Comparison of ENCODE assay signal across 8 cellular contexts in the genomic region with DNA sequence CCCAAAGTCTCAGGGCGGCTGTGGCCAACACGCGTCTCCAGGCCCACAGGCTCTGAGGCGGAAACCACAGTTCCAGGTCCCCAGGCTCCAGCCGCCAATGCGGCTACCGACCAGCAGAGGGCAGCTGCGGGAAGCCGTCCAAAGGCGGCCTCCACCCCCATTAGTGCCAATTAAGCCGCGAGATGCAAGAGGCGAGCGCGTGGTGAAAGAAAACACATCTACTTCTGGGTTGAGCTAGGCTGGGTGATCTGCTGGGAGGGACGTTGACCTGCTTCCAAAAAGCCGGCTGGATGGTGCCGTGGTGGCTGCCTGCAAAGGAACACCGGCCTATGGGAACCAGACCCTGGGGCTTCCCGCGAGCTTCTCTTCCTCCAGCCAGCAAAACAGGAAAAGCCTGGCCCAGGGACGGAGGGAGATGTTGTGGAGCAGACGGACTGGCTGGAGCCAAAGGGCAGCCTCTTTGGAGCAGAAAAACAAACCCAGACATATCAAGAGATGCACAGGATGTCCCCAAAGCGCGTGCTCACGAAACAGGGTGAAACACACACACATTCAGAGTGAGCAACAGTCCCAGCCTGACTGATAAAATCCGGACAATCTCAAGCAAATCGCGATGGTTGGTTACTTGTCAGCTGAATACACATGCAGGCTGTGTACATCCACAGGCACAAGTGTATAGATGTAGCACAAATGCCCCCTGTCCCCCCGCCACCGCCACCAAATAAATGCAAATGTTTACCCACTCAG.
DNase-seq lines count a peak whose midpoint lies in the region; ATAC-seq and TF ChIP-seq lines count a peak whose summit lies in the region.

No MANE protein-coding gene starts in this region.

- in situ Hi-C loops in IMR-90 (cut with MboI; ENCODE audit: low sequenced_read_pairs) = loop anchor here (10.0 kb wide), 3 partner anchors 408 to 918 kb away; no protein-coding TSS in a partner anchor

- POLR2A ChIA-PET in IMR-90 (lab: Charles Lee; ENCODE audit: unreplicated experiment) = interaction anchor here (0.9 kb wide), 1 partner anchor 411 kb away, joined by 3 read pairs; no protein-coding TSS in a partner anchor
- POLR2A ChIA-PET in activated naive CD8-positive, alpha-beta T cell treated with anti-CD3 and anti-CD28 coated beads, Interleukin-2, amount 10 ng/mL, durations not matched to agents 7 days and 5 days (lab: Charles Lee) = no interaction called here

- H3K4me3 ChIP-seq in IMR-90 (ENCODE audit: insufficient read depth, low read depth, low read length) (peak overlapping the region; percentile 40), heart right ventricle (peak overlapping the region in 9 of 10 donors; percentile 2 to 47 (median 42))

- H3K4me3 Mint-ChIP-seq in activated naive CD8-positive, alpha-beta T cell treated with anti-CD3 and anti-CD28 coated beads, Interleukin-2, amount 10 ng/mL, durations not matched to agents 7 days and 5 days = peak overlapping the region; percentile 59

- peak; percentile 18 for DNase-seq in IMR-90
- peak; percentile 70 for DNase-seq in OCI-M1 (lab: John Stamatoyannopoulos, UW)
- peak; percentile 68 for DNase-seq in activated naive CD8-positive, alpha-beta T cell treated with anti-CD3 and anti-CD28 coated beads, Interleukin-2, amount 10 ng/mL, durations not matched to agents 7 days and 5 days
- DNase-seq in heart right ventricle = peak; percentile 61 to 80
- peak; percentile 60 for DNase-seq in pons (ENCODE audit: low spot score)
- DNase-seq in MV-4-11 (lab: John Stamatoyannopoulos, UW) = no peak

- H2AK9ac ChIP-seq in IMR-90 (replicated peaks; ENCODE audit: low read depth, low read length, poor library complexity) = no peak overlapping the region

- H3K27me3 ChIP-seq in IMR-90 (ENCODE audit: control insufficient read depth, insufficient read depth, low read length) = no peaks in the 10 kb centered on the region
- peaks cover 0 to 38% (median 9%) of the 10 kb centered on the region in 7 donors for H3K27me3 ChIP-seq in heart right ventricle

- no peaks in the 10 kb centered on the region for H4K20me1 ChIP-seq in IMR-90 (ENCODE audit: insufficient read depth, low read length)

- H3K27ac ChIP-seq in IMR-90 (ENCODE audit: insufficient read depth, low read length) (no peak overlapping the region), heart right ventricle (peak overlapping the region in 3 of 10 donors; percentile 2 to 28 (median 9))

- peak overlapping the region; percentile 25; the same call in 1 of the 2 replicates for H3K9ac ChIP-seq in ES-I3 (ENCODE audit: low read depth, low read length)
- H3K9ac ChIP-seq in IMR-90 (ENCODE audit: low read depth, low read length) = 0 out of 2 replicates have a peak overlapping the region, but pooled peaks have one; percentile 48

- TF ChIP-seq POLR2A in IMR-90 (IDR thresholded peaks at IDR 0.05; ENCODE audit: low read depth, low read length) = no peak

- no peak overlapping the region for H3K27ac Mint-ChIP-seq in activated naive CD8-positive, alpha-beta T cell treated with anti-CD3 and anti-CD28 coated beads, Interleukin-2, amount 10 ng/mL, durations not matched to agents 7 days and 5 days

- TF ChIP-seq CTCF in IMR-90 (conservative IDR thresholded peaks at IDR 0.05; ENCODE audit: low read depth, low read length) (peak; percentile 86), heart right ventricle (IDR thresholded peaks at IDR 0.05) (peak; percentile 72 to 96 (median 92))

- no peak overlapping the region for H3K56ac ChIP-seq in IMR-90 (ENCODE audit: extremely low read depth, insufficient read depth, low read length)

- peak overlapping the region; percentile 86 for H2AFZ ChIP-seq in IMR-90 (replicated peaks; ENCODE audit: low read length, poor library complexity)

- H2BK120ac ChIP-seq in IMR-90 (ENCODE audit: low read depth, low read length) = no peak overlapping the region

- H3K14ac ChIP-seq in IMR-90 (replicated peaks; ENCODE audit: low read depth, low read length) = no peak overlapping the region

- H2AK5ac ChIP-seq in IMR-90 (ENCODE audit: low read depth, low read length) = no peak overlapping the region

- H3K4me2 ChIP-seq in IMR-90 (ENCODE audit: low read depth, low read length) = peak overlapping the region; percentile 83

- no peak overlapping the region for H3K18ac ChIP-seq in IMR-90 (ENCODE audit: low read depth, low read length)

- H3K36me3 Mint-ChIP-seq in activated naive CD8-positive, alpha-beta T cell treated with anti-CD3 and anti-CD28 coated beads, Interleukin-2, amount 10 ng/mL, durations not matched to agents 7 days and 5 days = no peaks in the 10 kb centered on the region

- intact Hi-C loops in IMR-90 (cut with micrococcal nuclease) = loop anchor here (1.0 kb wide), 4 partner anchors 413 to 975 kb away; no protein-coding TSS in a partner anchor
- intact Hi-C loops in heart right ventricle (cut with DNase I) = loop anchor here in 9 of 10 donors (2.0 to 10.0 kb wide), 10 partner anchors 408 to 921 kb away; no protein-coding TSS in a partner anchor

- no peak overlapping the region for H4K91ac ChIP-seq in IMR-90 (ENCODE audit: insufficient read depth, low read depth, low read length)

- BruUV-seq in IMR-90 (replicated peaks; lab: Mats Ljungman, UMichigan) = no TSS peak

- no peaks in the 10 kb centered on the region for H3K9me1 ChIP-seq in IMR-90 (ENCODE audit: insufficient read depth, low read length)

- H3K79me1 ChIP-seq in IMR-90 (ENCODE audit: low read depth in 1 of 2, low read length in 2 of 2) = no peaks in the 10 kb centered on the region

- H3K36me3 ChIP-seq in ES-I3 (ENCODE audit: insufficient read depth, low read length) (no peaks in the 10 kb centered on the region), IMR-90 (ENCODE audit: control insufficient read depth, insufficient read depth, low read length) (no peaks in the 10 kb centered on the region), heart right ventricle (no peaks in the 10 kb centered on the region)

- no peak overlapping the region for H3K4ac ChIP-seq in IMR-90 (ENCODE audit: low read depth, low read length)

- H3K4me1 ChIP-seq in ES-I3 (ENCODE audit: insufficient read depth, low read length) (no peaks in the 10 kb centered on the region), IMR-90 (ENCODE audit: control insufficient read depth, insufficient read depth, low read length) (no peaks in the 10 kb centered on the region), heart right ventricle (peaks cover 0 to 10% (median 6%) of the 10 kb centered on the region in 9 donors)

- peaks cover 4% of the 10 kb centered on the region for H3K4me1 Mint-ChIP-seq in activated naive CD8-positive, alpha-beta T cell treated with anti-CD3 and anti-CD28 coated beads, Interleukin-2, amount 10 ng/mL, durations not matched to agents 7 days and 5 days

- no peak overlapping the region for H3K23ac ChIP-seq in IMR-90 (ENCODE audit: low read depth, low read length)

- H2BK15ac ChIP-seq in IMR-90 (ENCODE audit: low read depth, low read length) = no peak overlapping the region

- no peak overlapping the region for H2BK20ac ChIP-seq in IMR-90 (ENCODE audit: low read depth, low read length)

- H4K5ac ChIP-seq in IMR-90 (ENCODE audit: low read depth, low read length) = no peak overlapping the region

- 40% methylated on average over 5 of the region's 31 CpGs; no CpG with 5 or more reads in 1 of the 2 experiments for WGBS in IMR-90 (ENCODE audit: extremely low coverage in 2 of 2, insufficient read length in 1 of 2), 2 experiments
- WGBS in heart right ventricle, 2 donors = 10 to 13% methylated on average over 31 of the region's 31 CpGs

- no peak overlapping the region for H4K8ac ChIP-seq in IMR-90 (ENCODE audit: low read depth in 2 of 2, low read length in 2 of 2)

- peak; percentile 97 for ATAC-seq in GM21723 (IDR thresholded peaks at IDR 0.05; ENCODE audit: unreplicated experiment)
- ATAC-seq in IMR-90 (ENCODE audit: low read depth) = peak; percentile 93
- ATAC-seq in activated naive CD8-positive, alpha-beta T cell treated with anti-CD3 and anti-CD28 coated beads, Interleukin-2, amount 10 ng/mL, durations not matched to agents 7 days and 5 days (ENCODE audit: low read depth) = peak; percentile 74
- peak; percentile 79 to 95 (median 88) for ATAC-seq in heart right ventricle

- CTCF ChIA-PET in IMR-90 (lab: Yijun Ruan, JAX) = interaction anchor here (0.7 to 1.6 kb wide), 3 partner anchors 8 to 921 kb away, joined by 3 to 15 read pairs (median 13); no protein-coding TSS in a partner anchor

- no peak overlapping the region for H2BK5ac ChIP-seq in IMR-90 (ENCODE audit: low read depth, low read length, poor library complexity, severe bottlenecking)

- dilution Hi-C loops in IMR-90 (cut with HindIII; ENCODE audit: low sequenced_read_pairs, unreplicated experiment) = no loop called here

- no peaks in the 10 kb centered on the region for H3K9me3 Mint-ChIP-seq in activated naive CD8-positive, alpha-beta T cell treated with anti-CD3 and anti-CD28 coated beads, Interleukin-2, amount 10 ng/mL, durations not matched to agents 7 days and 5 days

- TF ChIP-seq RAD21 in IMR-90 (IDR thresholded peaks at IDR 0.05; ENCODE audit: low read length) = peak; percentile 77

- H3K27me3 Mint-ChIP-seq in activated naive CD8-positive, alpha-beta T cell treated with anti-CD3 and anti-CD28 coated beads, Interleukin-2, amount 10 ng/mL, durations not matched to agents 7 days and 5 days = peaks cover 2% of the 10 kb centered on the region

- H3K9me3 ChIP-seq in ES-I3 (ENCODE audit: control insufficient read depth, insufficient read depth, low read length) (no peaks in the 10 kb centered on the region), IMR-90 (ENCODE audit: control insufficient read depth, insufficient read depth, low read length) (no peaks in the 10 kb centered on the region), heart right ventricle (no peaks in the 10 kb centered on the region)

TF ChIP-seq in IMR-90, 13 proteins besides CTCF, POLR2A, EP300 and RAD21:
- no peak for TF ChIP-seq NFE2L2 (IDR thresholded peaks at IDR 0.05; ENCODE audit: low read depth, low read length)
- no peak for TF ChIP-seq RFX5 (IDR thresholded peaks at IDR 0.05; ENCODE audit: low read depth, low read length)
- no peak for TF ChIP-seq MAFK (IDR thresholded peaks at IDR 0.05; ENCODE audit: low read depth, low read length)
- peak; percentile 89 for TF ChIP-seq SMC3 (IDR thresholded peaks at IDR 0.05; ENCODE audit: low read depth, low read length)
- no peak for TF ChIP-seq FOS (IDR thresholded peaks at IDR 0.05; ENCODE audit: low read depth, low read length)
